23 cellular contexts compared by ENCODE assay signal in the genomic region with DNA sequence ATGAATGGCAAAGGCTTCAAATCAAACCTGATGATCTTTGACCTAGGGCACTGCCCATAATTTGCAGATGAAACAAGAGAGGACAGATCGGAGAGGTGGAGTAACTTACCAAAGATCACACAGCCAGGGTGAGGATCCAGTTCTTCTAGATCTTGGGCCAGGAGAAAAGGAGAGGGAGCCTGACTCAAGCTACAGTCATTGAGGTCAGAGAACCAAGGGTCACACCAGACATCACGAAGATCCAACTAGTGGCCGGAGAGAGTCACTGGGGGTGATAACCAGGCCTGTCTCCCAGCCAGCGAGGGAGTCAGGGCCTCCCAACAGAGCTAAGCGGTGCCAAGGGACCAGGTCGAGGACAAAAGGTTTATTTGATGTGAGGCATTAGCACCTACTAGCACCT.
DNase-seq lines count a peak whose midpoint lies in the region; TF ChIP-seq lines count a peak whose summit lies in the region.
"Had no signal": no experiment of that assay in that cellular context is flagged by ENCODE, and none has a peak within 500 bp of the region (broad histone marks: within the 10 kb centered on the region; RNA-seq: fewer than 3 reads in every experiment).

No MANE protein-coding gene starts in this region.

- H3K27me3 ChIP-seq in PC-9 (ENCODE audit: insufficient read depth, low read depth) (no peaks in the 10 kb centered on the region), spleen (replicated peaks in 1 of 7) (peaks cover 0 to 17% (median 0%) of the 10 kb centered on the region in 7 donors)
- H3K27me3 ChIP-seq: BE2C, neural progenitor cell, thyroid gland had no signal

- no peaks in the 10 kb centered on the region for H3K9me3 Mint-ChIP-seq in activated T-helper 1 cell treated with anti-CD3 and anti-CD28 coated beads, Interleukin-12 subunit alpha, Interleukin-12 subunit beta, Interleukin-2, Interleukin-4 antibody, amounts not matched to agents 30 ng/mL and 10 ng/mL and 1 ng/mL, durations not matched to agents 14 hours and 24 hours and 36 hours
- H3K9me3 Mint-ChIP-seq: activated naive CD4-positive, alpha-beta T cell treated with anti-CD3 and anti-CD28 coated beads for 36 hours had no signal

- POLR2A ChIA-PET in PC-9 (lab: Charles Lee; ENCODE audit: unreplicated experiment) = interaction anchor here (0.6 kb wide), 1 partner anchor 445 kb away, joined by 5 read pairs; no protein-coding TSS in a partner anchor

- peaks cover 5% of the 10 kb centered on the region for H3K27me3 Mint-ChIP-seq in activated T-helper 1 cell treated with anti-CD3 and anti-CD28 coated beads, Interleukin-12 subunit alpha, Interleukin-12 subunit beta, Interleukin-2, Interleukin-4 antibody, amounts not matched to agents 30 ng/mL and 10 ng/mL and 1 ng/mL, durations not matched to agents 14 hours and 24 hours and 36 hours (ENCODE audit: insufficient read depth)

- no peak overlapping the region for H3K4me3 ChIP-seq in PC-9
- H3K4me3 ChIP-seq in epithelial cell of esophagus (ENCODE audit: low read length) = no peak overlapping the region
- H3K4me3 ChIP-seq in spleen = no peak overlapping the region
- H3K4me3 ChIP-seq: neural progenitor cell, thyroid gland had no signal

- CTCF ChIA-PET in PC-9 (lab: Charles Lee) = no interaction called here

- peak; percentile 39 for DNase-seq in NOMO-1 treated with dmso at 0.1 percent for 144 hours (lab: John Stamatoyannopoulos, UW; ENCODE audit: unreplicated experiment)
- no peak for DNase-seq in NOMO-1 treated with DMSO at 0.1 percent for 48 hours (lab: John Stamatoyannopoulos, UW; ENCODE audit: unreplicated experiment)
- peak in 1 of 2 experiments; percentile 66 for DNase-seq in PC-9
- peak; percentile 42 for DNase-seq in epithelial cell of esophagus (ENCODE audit: low read depth)
- peak; percentile 31 for DNase-seq in spleen
- DNase-seq in activated T-helper 1 cell treated with anti-CD3 and anti-CD28 coated beads, Interleukin-12 subunit alpha, Interleukin-12 subunit beta, Interleukin-2, Interleukin-4 antibody, amounts not matched to agents 30 ng/mL and 10 ng/mL and 1 ng/mL, durations not matched to agents 14 hours and 24 hours and 36 hours (ENCODE audit: low spot score) = no peak
- DNase-seq in activated gamma-delta T cell treated with Interleukin-2 at 50 U/mL for 16 hours = no peak
- DNase-seq in NCI-H526 treated with DMSO at 0.1 percent for 48 hours (lab: John Stamatoyannopoulos, UW) = no peak
- DNase-seq: activated CD8-positive, alpha-beta memory T cell treated with anti-CD3 and anti-CD28 coated beads, Interleukin-2, amount 50 U/mL, for 4 hours; activated naive CD4-positive, alpha-beta T cell treated with anti-CD3 and anti-CD28 coated beads for 36 hours; aorta; BE2C; kidney glomerular epithelial cell; NCI-H1930; NCI-H510A treated with DMSO at 0.1 percent for 48 hours; OCI-M1; stimulated activated CD4-positive, alpha-beta T cell treated with anti-CD3 and anti-CD28 coated beads, Interleukin-12 subunit alpha, Interleukin-12 subunit beta, amount 100 ng/mL, for 4 hours; T1000 had no signal

- 72 to 88% (median 78%) methylated on average over 6 of the region's 6 CpGs for WGBS in spleen, 5 donors

- intact Hi-C loops in PC-9 (cut with micrococcal nuclease; ENCODE audit: unreplicated experiment) = no loop called here
- intact Hi-C loops in spleen (cut with DNase I; ENCODE audit: low total_unique reads) = no loop called here
- intact Hi-C loops in activated T-helper 1 cell treated with anti-CD3 and anti-CD28 coated beads, Interleukin-12 subunit alpha, Interleukin-12 subunit beta, Interleukin-2, Interleukin-4 antibody, amounts not matched to agents 30 ng/mL and 10 ng/mL and 1 ng/mL, durations not matched to agents 14 hours and 24 hours and 36 hours (cut with micrococcal nuclease) = no loop called here

- no peaks in the 10 kb centered on the region for H3K36me3 Mint-ChIP-seq in activated T-helper 1 cell treated with anti-CD3 and anti-CD28 coated beads, Interleukin-12 subunit alpha, Interleukin-12 subunit beta, Interleukin-2, Interleukin-4 antibody, amounts not matched to agents 30 ng/mL and 10 ng/mL and 1 ng/mL, durations not matched to agents 14 hours and 24 hours and 36 hours (ENCODE audit: low read depth)
- H3K36me3 Mint-ChIP-seq: IgD-negative memory B cell, mesothelial cell of epicardium, neural progenitor cell had no signal

- TF ChIP-seq POLR2A in spleen (IDR thresholded peaks at IDR 0.05) = no peak

- no TSS peak for BruUV-seq in PC-9 (replicated peaks; lab: Mats Ljungman, UMichigan)

- H3K4me2 ChIP-seq in PC-9 = peak overlapping the region; percentile 15
- H3K4me2 ChIP-seq: neural progenitor cell had no signal

- peaks cover 13% of the 10 kb centered on the region for H3F3A ChIP-seq in PC-9 (ENCODE audit: insufficient read depth, low read depth)

- H3K4me1 Mint-ChIP-seq in activated T-helper 1 cell treated with anti-CD3 and anti-CD28 coated beads, Interleukin-12 subunit alpha, Interleukin-12 subunit beta, Interleukin-2, Interleukin-4 antibody, amounts not matched to agents 30 ng/mL and 10 ng/mL and 1 ng/mL, durations not matched to agents 14 hours and 24 hours and 36 hours (ENCODE audit: low read depth) = no peaks in the 10 kb centered on the region
- H3K4me1 Mint-ChIP-seq: IgD-negative memory B cell had no signal

- no peaks in the 10 kb centered on the region for H4K20me1 ChIP-seq in PC-9 (ENCODE audit: insufficient read depth)

- H3K9me3 ChIP-seq in PC-9 (ENCODE audit: insufficient read depth, low read depth) (no peaks in the 10 kb centered on the region), spleen (no peaks in the 10 kb centered on the region)
- H3K9me3 ChIP-seq: BE2C, thyroid gland had no signal

- H3K79me2 ChIP-seq in PC-9 (ENCODE audit: low read depth) = no peaks in the 10 kb centered on the region

- peaks cover 41% of the 10 kb centered on the region for H3K4me1 ChIP-seq in PC-9 (replicated peaks; ENCODE audit: insufficient read depth)
- peaks cover 0 to 15% (median 11%) of the 10 kb centered on the region in 6 donors for H3K4me1 ChIP-seq in spleen
- H3K4me1 ChIP-seq: BE2C, neural progenitor cell had no signal

- no peak overlapping the region for H2AFZ ChIP-seq in PC-9
- H2AFZ ChIP-seq: neural progenitor cell had no signal

- H3K27ac ChIP-seq in PC-9 = peak overlapping the region; percentile 14; the same call in 1 of the 2 replicates
- no peak overlapping the region for H3K27ac ChIP-seq in spleen
- H3K27ac ChIP-seq: 22Rv1, neural progenitor cell, thyroid gland had no signal

- H3K9me2 ChIP-seq in PC-9 (ENCODE audit: insufficient read depth) = no peaks in the 10 kb centered on the region

- H3K4me3 Mint-ChIP-seq in activated T-helper 1 cell treated with anti-CD3 and anti-CD28 coated beads, Interleukin-12 subunit alpha, Interleukin-12 subunit beta, Interleukin-2, Interleukin-4 antibody, amounts not matched to agents 30 ng/mL and 10 ng/mL and 1 ng/mL, durations not matched to agents 14 hours and 24 hours and 36 hours = no peak overlapping the region
- H3K4me3 Mint-ChIP-seq: activated naive CD4-positive, alpha-beta T cell treated with anti-CD3 and anti-CD28 coated beads for 36 hours; mesothelial cell of epicardium; neural progenitor cell had no signal

- TF ChIP-seq CTCF in PC-9 (conservative IDR thresholded peaks at IDR 0.05) = no peak
- TF ChIP-seq CTCF in epithelial cell of esophagus (IDR thresholded peaks at IDR 0.05; ENCODE audit: insufficient read depth, low read depth, low read length, missing control alignments) = no peak
- no peak for TF ChIP-seq CTCF in spleen (IDR thresholded peaks at IDR 0.05 in 8 of 11, conservative IDR thresholded peaks at IDR 0.05 in 3 of 11)

- H3K36me3 ChIP-seq in PC-9 (ENCODE audit: low read depth) (no peaks in the 10 kb centered on the region), spleen (no peaks in the 10 kb centered on the region)
- H3K36me3 ChIP-seq: BE2C, neural progenitor cell, thyroid gland had no signal

- no peak overlapping the region for H3K27ac Mint-ChIP-seq in activated T-helper 1 cell treated with anti-CD3 and anti-CD28 coated beads, Interleukin-12 subunit alpha, Interleukin-12 subunit beta, Interleukin-2, Interleukin-4 antibody, amounts not matched to agents 30 ng/mL and 10 ng/mL and 1 ng/mL, durations not matched to agents 14 hours and 24 hours and 36 hours
- H3K27ac Mint-ChIP-seq: activated naive CD4-positive, alpha-beta T cell treated with anti-CD3 and anti-CD28 coated beads for 36 hours; IgD-negative memory B cell; mesothelial cell of epicardium; neural progenitor cell had no signal

Comparison
In these comparisons a context has a peak if more than half of its experiments do, and no peak if none do; other contexts are left out.
1. DNase-seq: peak in NOMO-1 treated with dmso at 0.1 percent for 144 hours (single experiment), epithelial cell of esophagus (single experiment) and spleen (single experiment); none in NOMO-1 treated with DMSO at 0.1 percent for 48 hours (single experiment), activated T-helper 1 cell treated with anti-CD3 and anti-CD28 coated beads, Interleukin-12 subunit alpha, Interleukin-12 subunit beta, Interleukin-2, Interleukin-4 antibody, amounts not matched to agents 30 ng/mL and 10 ng/mL and 1 ng/mL, durations not matched to agents 14 hours and 24 hours and 36 hours (single experiment), activated gamma-delta T cell treated with Interleukin-2 at 50 U/mL for 16 hours (single experiment) and NCI-H526 treated with DMSO at 0.1 percent for 48 hours (single experiment).